ENCODE assay signal across 6 cellular contexts in the genomic region with DNA sequence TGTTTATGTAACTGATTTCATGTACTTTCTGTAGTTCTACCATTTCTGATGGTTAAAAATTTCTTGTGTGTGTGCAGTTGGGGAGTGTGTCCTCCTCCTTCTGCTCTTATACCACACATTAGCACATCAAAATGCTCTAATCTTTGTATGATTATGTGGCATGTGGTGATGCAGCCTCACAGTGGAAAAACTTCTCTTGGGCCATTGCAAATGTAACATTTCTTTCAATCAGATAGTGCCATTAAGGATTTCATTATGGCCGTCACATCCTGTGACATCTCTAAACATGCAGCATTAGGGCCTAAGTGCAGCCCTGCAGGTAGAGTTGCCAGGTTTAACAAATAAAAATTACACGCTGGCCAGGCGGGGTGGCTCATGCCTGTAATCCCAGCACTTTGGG. TPM values are rescaled to one million over a fixed set of nuclear protein-coding genes. Genes with fewer than 3 reads are reported as not detected.
"Had no signal": no experiment of that assay in that cellular context is flagged by ENCODE, and none has a peak within 500 bp of the region (broad histone marks: within the 10 kb centered on the region; RNA-seq: fewer than 3 reads in every experiment).

No MANE protein-coding gene starts in this region.

- H3K4me3 ChIP-seq: GM23338 had no signal

- H3K4me3 Mint-ChIP-seq: GM23338, H9, IgD-negative memory B cell had no signal

- ATAC-seq: GM23338 had no signal

- DNase-seq: H9, HCEC 1CT, KBM-7 had no signal

- H3K9me3 Mint-ChIP-seq: GM23338, H9, IgD-negative memory B cell had no signal

- H3K27ac Mint-ChIP-seq: GM23338, H9, IgD-negative memory B cell had no signal

RNA-seq across cellular contexts. Expression of gene ALOX5AP, which starts 24.9 kb away (rescaled TPM):
- total RNA-seq: GM23338, H1, H9 had no signal
